In genomic region chr4:184080674-184081073, GRCh38 we compare ENCODE assay signal across 1 cellular context.
TF ChIP-seq lines count a peak whose summit lies in the region.

No MANE protein-coding gene starts in this region.

TF ChIP-seq in HepG2, 621 proteins besides CTCF, POLR2A, EP300 and RAD21 (continued from another document and continues in another):
- no peak for TF ChIP-seq AKNA (CRISPR knock-in tag; IDR thresholded peaks at IDR 0.05; ENCODE audit: borderline replicate concordance)
- TF ChIP-seq TEAD3 (CRISPR knock-in tag; optimal IDR thresholded peaks at IDR 0.05; ENCODE audit: borderline replicate concordance) = peak; percentile 35
- TF ChIP-seq NCOR1 (IDR thresholded peaks at IDR 0.05; ENCODE audit: borderline replicate concordance, low read length) = no peak
- no peak for TF ChIP-seq TGIF2 (CRISPR knock-in tag; IDR thresholded peaks at IDR 0.05)
- no peak for TF ChIP-seq MBD4 (IDR thresholded peaks at IDR 0.05; ENCODE audit: borderline replicate concordance, low read length)
- no peak for TF ChIP-seq FOXA1 (IDR thresholded peaks at IDR 0.05)
- peak; percentile 84 for TF ChIP-seq FOXA1 (CRISPR knock-in tag; IDR thresholded peaks at IDR 0.05)
- no peak for TF ChIP-seq ZNF20 (CRISPR knock-in tag; IDR thresholded peaks at IDR 0.05)
- no peak for TF ChIP-seq ZNF335 (CRISPR knock-in tag; IDR thresholded peaks at IDR 0.05)
- TF ChIP-seq ZNF746 (CRISPR knock-in tag; IDR thresholded peaks at IDR 0.05) = no peak
- no peak for TF ChIP-seq ETS1 (CRISPR knock-in tag; IDR thresholded peaks at IDR 0.05)
- TF ChIP-seq ZNF30 (CRISPR knock-in tag; IDR thresholded peaks at IDR 0.05) = no peak
- TF ChIP-seq UBTF (CRISPR knock-in tag; IDR thresholded peaks at IDR 0.05) = 0 out of 2 replicates have a peak, but pooled peaks have one; percentile 25
- TF ChIP-seq GABPA (IDR thresholded peaks at IDR 0.05; ENCODE audit: low read depth, low read length) = no peak
- no peak for TF ChIP-seq GABPA (CRISPR knock-in tag; IDR thresholded peaks at IDR 0.05; ENCODE audit: low read depth)
- no peak for TF ChIP-seq YEATS4 (CRISPR knock-in tag; IDR thresholded peaks at IDR 0.05; ENCODE audit: borderline replicate concordance)
- TF ChIP-seq ZNF569 (CRISPR knock-in tag; IDR thresholded peaks at IDR 0.05; ENCODE audit: borderline replicate concordance) = no peak
- no peak for TF ChIP-seq TOPORS (CRISPR knock-in tag; IDR thresholded peaks at IDR 0.05)
- TF ChIP-seq ZBTB42 (CRISPR knock-in tag; IDR thresholded peaks at IDR 0.05) = no peak
- TF ChIP-seq ZNF34 (CRISPR knock-in tag; IDR thresholded peaks at IDR 0.05; ENCODE audit: borderline replicate concordance) = no peak
- TF ChIP-seq KAT7 (CRISPR knock-in tag; IDR thresholded peaks at IDR 0.05; ENCODE audit: borderline replicate concordance) = no peak
- no peak for TF ChIP-seq GLMP (CRISPR knock-in tag; IDR thresholded peaks at IDR 0.05; ENCODE audit: borderline replicate concordance)
- no peak for TF ChIP-seq CREB1 (IDR thresholded peaks at IDR 0.05)
- TF ChIP-seq CREB1 (CRISPR knock-in tag; IDR thresholded peaks at IDR 0.05) = no peak
- TF ChIP-seq ZNF710 (CRISPR knock-in tag; IDR thresholded peaks at IDR 0.05; ENCODE audit: borderline replicate concordance) = no peak
- no peak for TF ChIP-seq ZNF44 (CRISPR knock-in tag; IDR thresholded peaks at IDR 0.05)
- TF ChIP-seq TCF7L2 (IDR thresholded peaks at IDR 0.05; ENCODE audit: low read depth, low read length) = no peak
- TF ChIP-seq PCBP1 (IDR thresholded peaks at IDR 0.05; ENCODE audit: borderline replicate concordance, low read depth, low read length) = no peak
- peak; percentile 93; the same call in 1 of the 2 replicates for TF ChIP-seq ZNF292 (CRISPR knock-in tag; IDR thresholded peaks at IDR 0.05; ENCODE audit: borderline replicate concordance, low read depth)
- no peak for TF ChIP-seq MTF1 (CRISPR knock-in tag; IDR thresholded peaks at IDR 0.05)
- TF ChIP-seq SP4 (CRISPR knock-in tag; IDR thresholded peaks at IDR 0.05) = no peak
- TF ChIP-seq TERF1 (CRISPR knock-in tag; IDR thresholded peaks at IDR 0.05) = no peak
- no peak for TF ChIP-seq ZNF878 (CRISPR knock-in tag; IDR thresholded peaks at IDR 0.05)
- TF ChIP-seq KDM5B (CRISPR knock-in tag; IDR thresholded peaks at IDR 0.05; ENCODE audit: borderline replicate concordance) = no peak
- no peak for TF ChIP-seq ZFAT (CRISPR knock-in tag; conservative IDR thresholded peaks at IDR 0.05)
- no peak for TF ChIP-seq TCF12 (IDR thresholded peaks at IDR 0.05)
- no peak for TF ChIP-seq TCF12 (CRISPR knock-in tag; IDR thresholded peaks at IDR 0.05)
- no peak for TF ChIP-seq ZFP36L2 (CRISPR knock-in tag; IDR thresholded peaks at IDR 0.05)
- no peak for TF ChIP-seq ZMAT3 (CRISPR knock-in tag; conservative IDR thresholded peaks at IDR 0.05)
- no peak for TF ChIP-seq RFXAP (CRISPR knock-in tag; IDR thresholded peaks at IDR 0.05; ENCODE audit: borderline replicate concordance)
- TF ChIP-seq TEF (CRISPR knock-in tag; IDR thresholded peaks at IDR 0.05) = no peak
- no peak for TF ChIP-seq DBP (CRISPR knock-in tag; IDR thresholded peaks at IDR 0.05; ENCODE audit: not compliant biosample characterization)
- no peak for TF ChIP-seq SUZ12 (IDR thresholded peaks at IDR 0.05; ENCODE audit: low read depth, low read length)
- TF ChIP-seq CBX1 (IDR thresholded peaks at IDR 0.05; ENCODE audit: low read depth) = no peak
- peak; percentile 60 for TF ChIP-seq GATAD2A (CRISPR knock-in tag; IDR thresholded peaks at IDR 0.05)
- no peak for TF ChIP-seq RARG (CRISPR knock-in tag; IDR thresholded peaks at IDR 0.05; ENCODE audit: low read depth)
- TF ChIP-seq AHDC1 (CRISPR knock-in tag; IDR thresholded peaks at IDR 0.05; ENCODE audit: borderline replicate concordance) = peak; percentile 63
- TF ChIP-seq REXO4 (CRISPR knock-in tag; IDR thresholded peaks at IDR 0.05; ENCODE audit: borderline replicate concordance) = no peak
- TF ChIP-seq NCOA1 (CRISPR knock-in tag; IDR thresholded peaks at IDR 0.05) = no peak
- no peak for TF ChIP-seq TBL1XR1 (IDR thresholded peaks at IDR 0.05; ENCODE audit: borderline replicate concordance, low read length, partially characterized antibody)
